Comparison of ENCODE assay signal across 8 cellular contexts in the genomic region with DNA sequence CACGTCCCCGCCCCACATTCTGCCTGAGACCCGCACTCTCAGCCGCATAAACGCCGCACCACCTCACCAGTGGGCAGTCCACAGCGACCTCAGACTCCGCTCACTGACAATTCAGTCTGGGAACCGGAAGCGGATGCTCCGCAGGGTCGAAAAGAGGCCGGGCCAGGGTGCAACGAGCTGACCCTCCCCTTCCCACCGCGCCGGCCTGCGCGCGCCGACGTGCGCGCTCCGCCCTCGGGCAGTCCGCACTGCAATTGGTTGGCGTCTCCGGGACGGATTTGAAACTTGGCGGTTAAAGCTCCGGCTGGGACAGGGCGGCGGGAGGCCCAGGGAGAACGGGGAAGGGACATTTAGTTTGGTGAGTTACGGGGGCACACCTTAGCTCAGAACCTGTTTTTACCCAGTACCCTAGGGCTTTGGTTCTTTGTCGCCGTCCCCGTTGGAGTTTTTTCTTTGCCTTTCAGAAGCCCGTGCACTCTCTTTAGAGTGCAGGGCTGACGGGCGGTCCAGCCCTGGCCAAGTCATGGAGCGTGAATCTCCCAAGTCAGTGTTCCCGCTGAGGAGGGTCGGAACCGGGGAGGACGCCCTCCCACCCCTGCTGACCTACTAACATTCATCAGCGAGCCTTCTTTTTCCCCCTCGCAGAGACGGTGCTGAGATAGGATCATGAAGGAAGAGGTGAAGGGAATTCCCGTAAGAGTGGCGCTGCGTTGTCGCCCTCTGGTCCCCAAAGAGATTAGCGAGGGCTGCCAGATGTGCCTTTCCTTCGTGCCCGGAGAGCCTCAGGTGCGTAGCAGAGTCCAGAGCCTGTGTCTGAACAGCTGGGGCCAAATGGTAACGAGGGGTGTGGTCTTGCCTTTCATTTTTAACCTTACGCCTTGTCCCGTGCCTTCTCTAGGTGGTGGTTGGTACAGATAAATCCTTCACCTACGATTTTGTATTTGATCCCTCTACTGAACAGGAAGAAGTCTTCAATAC. TPM values are rescaled to one million over a fixed set of nuclear protein-coding genes. Genes with fewer than 3 reads are reported as not detected.
A peak's percentile ranks its signal among the peaks of the same experiment; 100 is the strongest.
DNase-seq lines count a peak whose midpoint lies in the region; ATAC-seq and TF ChIP-seq lines count a peak whose summit lies in the region.

Gene KIF4A (plus strand): TSS at position 312 of the 978 bp plus-strand sequence. CDS start 355 bp downstream, at position 667.
A gene with protein sequence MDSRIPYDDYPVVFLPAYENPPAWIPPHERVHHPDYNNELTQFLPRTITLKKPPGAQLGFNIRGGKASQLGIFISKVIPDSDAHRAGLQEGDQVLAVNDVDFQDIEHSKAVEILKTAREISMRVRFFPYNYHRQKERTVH (minus strand): TSS at position 135 of the 978 bp plus-strand sequence. CDS start 586 bp downstream, outside the sequence.

- in situ Hi-C loops in GM13976 (cut with MboI; ENCODE audit: low sequenced_read_pairs, unreplicated experiment), result no loop called here

- no peaks in the 10 kb centered on the region for H3K27me3 ChIP-seq in right cardiac atrium (ENCODE audit: control insufficient read depth, insufficient read depth)
- H3K27me3 ChIP-seq in vagina, result no peaks in the 10 kb centered on the region

- no peaks in the 10 kb centered on the region for H3K36me3 Mint-ChIP-seq in T-helper 17 cell (ENCODE audit: low read depth)

- intact Hi-C loops in right cardiac atrium (cut with DNase I) (no loop called here), vagina (cut with DNase I) (no loop called here)

- H3K4me3 ChIP-seq in right cardiac atrium (ENCODE audit: low read length) (peak within 1 kb of the TSS; percentile 42), vagina (peak within 1 kb of the TSS; percentile 34 to 49)

- H3K4me3 Mint-ChIP-seq in T-helper 17 cell, result peak within 1 kb of the TSS; percentile 86

- TF ChIP-seq CTCF in GM13976 (IDR thresholded peaks at IDR 0.05; ENCODE audit: borderline replicate concordance, control extremely low read depth, extremely low read depth, insufficient read depth, missing control alignments), result no peak
- TF ChIP-seq CTCF in vagina (IDR thresholded peaks at IDR 0.05), result no peak

- no peak within 1 kb of the TSS for H3K27ac Mint-ChIP-seq in T-helper 17 cell

- H3K27me3 Mint-ChIP-seq in T-helper 17 cell, result no peaks in the 10 kb centered on the region

- peaks cover 3% of the 10 kb centered on the region for H3K4me1 Mint-ChIP-seq in T-helper 17 cell

- H3K9me3 ChIP-seq in T-helper 17 cell (ENCODE audit: control insufficient read depth, low read length, poor library complexity, severe bottlenecking), result no peaks in the 10 kb centered on the region
- no peaks in the 10 kb centered on the region for H3K9me3 ChIP-seq in right cardiac atrium (ENCODE audit: control insufficient read depth, low read length)
- H3K9me3 ChIP-seq in vagina, result no peaks in the 10 kb centered on the region

- H3K27ac ChIP-seq in angular gyrus (ENCODE audit: low read depth, low read length) (peak within 1 kb of the TSS; percentile 51), right cardiac atrium (ENCODE audit: low read length) (peak within 1 kb of the TSS; percentile 84), vagina (peak within 1 kb of the TSS; percentile 70)

- under 1% methylated on average over 62 of the region's 62 CpGs for WGBS in right cardiac atrium

- no peak for TF ChIP-seq POLR2A in vagina (IDR thresholded peaks at IDR 0.05)

- H3K36me3 ChIP-seq in vagina, result peaks cover 0 to 3% of the 10 kb centered on the region in 2 donors

- ATAC-seq in HG02759 (IDR thresholded peaks at IDR 0.05; ENCODE audit: unreplicated experiment) (peak; percentile 97), T-helper 17 cell (peak; percentile 99), right cardiac atrium (peak; percentile 100)

- peaks cover 2% of the 10 kb centered on the region for H3K4me1 ChIP-seq in right cardiac atrium (ENCODE audit: control insufficient read depth, insufficient read depth, low read length)
- peaks cover 9% of the 10 kb centered on the region for H3K4me1 ChIP-seq in vagina

- DNase-seq in GM13976 (ENCODE audit: low spot score), result peak; percentile 92
- DNase-seq in NCI-H128 (lab: John Stamatoyannopoulos, UW; ENCODE audit: unreplicated experiment), result peak; percentile 39
- peak; percentile 51 to 64 (median 61) for DNase-seq in T-helper 17 cell
- peak; percentile 83 to 93 (median 90) for DNase-seq in right cardiac atrium
- peak; percentile 53 for DNase-seq in putamen (ENCODE audit: low spot score)
- no peak for DNase-seq in vagina (ENCODE audit: extremely low spot score in 2 of 2)

RNA-seq across cellular contexts. Expression of gene KIF4A, which starts in this region (rescaled TPM):
- total RNA-seq in T-helper 17 cell (under 1 TPM; 0.05 to 0.23 TPM), right cardiac atrium (under 1 TPM; 0.14 to 0.65 (median 0.44) TPM), vagina (2.2 TPM)
- 0.05 TPM for polyA plus RNA-seq in right cardiac atrium

RNA-seq across cellular contexts. Expression of the second gene that starts in this region (rescaled TPM):
- total RNA-seq in T-helper 17 cell (10 to 100 TPM; 12.1 to 13.4 TPM), right cardiac atrium (10 to 100 TPM; 34.6 to 41.4 (median 40.4) TPM), vagina (33.4 TPM)
- polyA plus RNA-seq in right cardiac atrium, result 64.4 TPM

Comparison
In these comparisons a context has a peak if more than half of its experiments do, and no peak if none do; other contexts are left out.
1. DNase-seq: peak in GM13976 (single experiment), NCI-H128 (single experiment), T-helper 17 cell (3 of 3), right cardiac atrium (3 of 3) and putamen (single experiment); none in vagina (0 of 2).
2. Peak in every context shown above with its lines, with median percentiles within 50 percentile points of each other: ATAC-seq and H3K27ac ChIP-seq.